Comparison of ENCODE assay signal across 8 cellular contexts in genomic region chr2:72137498-72138010, GRCh38. TPM values are rescaled to one million over a fixed set of nuclear protein-coding genes. Genes with fewer than 3 reads are reported as not detected.
DNase-seq lines count a peak whose midpoint lies in the region; ATAC-seq and TF ChIP-seq lines count a peak whose summit lies in the region.

No MANE protein-coding gene starts in this region.

- CTCF ChIA-PET in HCT116 (lab: Charles Lee) = interaction anchor here (2.0 kb wide), 1 partner anchor 214 kb away, joined by 7 read pairs; no protein-coding TSS in a partner anchor

- H3K4me3 ChIP-seq in HCT116 (replicated peaks in 1 of 2; ENCODE audit: low read depth in 1 of 2, low read length in 2 of 2) = no peak overlapping the region
- peak overlapping the region; percentile 51 for H3K4me3 ChIP-seq in Loucy (ENCODE audit: low read length, poor library complexity, severe bottlenecking)
- H3K4me3 ChIP-seq in colonic mucosa = no peak overlapping the region
- no peak overlapping the region for H3K4me3 ChIP-seq in mesendoderm (ENCODE audit: low read length)

- H2BK15ac ChIP-seq in mesendoderm (replicated peaks; ENCODE audit: low read depth) = no peak overlapping the region

- H2AK5ac ChIP-seq in mesendoderm (ENCODE audit: low read length) = no peak overlapping the region

- H3K9me2 ChIP-seq in HCT116 (ENCODE audit: insufficient read depth) = no peaks in the 10 kb centered on the region
- no peaks in the 10 kb centered on the region for H3K9me2 ChIP-seq in Loucy (replicated peaks; ENCODE audit: low read depth, low read length)

- TF ChIP-seq CTCF in HCT116 (IDR thresholded peaks at IDR 0.05 in 2 of 3, conservative IDR thresholded peaks at IDR 0.05 in 1 of 3; ENCODE audit: borderline replicate concordance in 1 of 3, insufficient read depth in 1 of 3, low read depth in 2 of 3, low read length in 2 of 3) = peak; percentile 96 to 98 (median 98)
- peak; percentile 84 for TF ChIP-seq CTCF in Loucy (conservative IDR thresholded peaks at IDR 0.05; ENCODE audit: low read length)
- peak; percentile 92 for TF ChIP-seq CTCF in colonic mucosa (IDR thresholded peaks at IDR 0.05)

- DNase-seq in NCI-H2196 (lab: John Stamatoyannopoulos, UW; ENCODE audit: unreplicated experiment) (peak; percentile 12), NCI-H2196 treated with DMSO at 0.1 percent for 48 hours (lab: John Stamatoyannopoulos, UW; ENCODE audit: unreplicated experiment) (no peak), HCT116 (ENCODE audit: low read depth, low spot score) (no peak), colonic mucosa (peak; percentile 82), mesendoderm (peak; percentile 65)
- DNase-seq in activated CD4-positive, alpha-beta T cell treated with anti-CD3 and anti-CD28 coated beads for 4 hours = peak; percentile 35 to 56
- peak; percentile 28 to 32 for DNase-seq in stimulated activated CD8-positive, alpha-beta memory T cell treated with anti-CD3 and anti-CD28 coated beads, Interleukin-7, amount 100 ng/mL, for 48 hours (ENCODE audit: extremely low read depth in 1 of 2, low read depth in 1 of 2)

- no peak for TF ChIP-seq POLR2A in HCT116 (IDR thresholded peaks at IDR 0.05; ENCODE audit: borderline replicate concordance, extremely low read depth, insufficient read depth, insufficient read length)

- no peak overlapping the region for H3K27ac ChIP-seq in HCT116 (ENCODE audit: low read depth, low read length)
- no peak overlapping the region for H3K27ac ChIP-seq in colonic mucosa
- no peak overlapping the region for H3K27ac ChIP-seq in mesendoderm (ENCODE audit: low read depth, low read length)

- intact Hi-C loops in HCT116 (cut with micrococcal nuclease) = no loop called here
- intact Hi-C loops in colonic mucosa (cut with DNase I) = loop anchor here (5.0 kb wide), 1 partner anchor 590 kb away; no protein-coding TSS in a partner anchor

- peak overlapping the region; percentile 3 for H3K23ac ChIP-seq in mesendoderm (ENCODE audit: low read length)

- H3F3A ChIP-seq in Loucy (ENCODE audit: low read depth) = no peaks in the 10 kb centered on the region

- H4K20me1 ChIP-seq in HCT116 (ENCODE audit: insufficient read depth) (no peaks in the 10 kb centered on the region), Loucy (ENCODE audit: insufficient read depth, low read length, poor library complexity, severe bottlenecking) (no peaks in the 10 kb centered on the region)

- WGBS in mesendoderm (ENCODE audit: extremely low coverage, insufficient coverage, low lambda C conversion rate) = no CpG with 5 or more reads among the region's 10 CpGs

- BruUV-seq in HCT116 (replicated peaks; lab: Mats Ljungman, UMichigan) = no TSS peak

- H3K36me3 ChIP-seq in HCT116 (ENCODE audit: control insufficient read depth in 1 of 2, insufficient read depth in 2 of 2, low read length in 2 of 2) = no peaks in the 10 kb centered on the region; a peak in 1 of 4 replicates
- H3K36me3 ChIP-seq in Loucy (ENCODE audit: insufficient read depth, low read length) = no peaks in the 10 kb centered on the region
- H3K36me3 ChIP-seq in colonic mucosa = no peaks in the 10 kb centered on the region
- no peaks in the 10 kb centered on the region for H3K36me3 ChIP-seq in mesendoderm (ENCODE audit: control insufficient read depth, insufficient read depth, low read length)

- H2BK5ac ChIP-seq in mesendoderm (ENCODE audit: low read length) = no peak overlapping the region

- H2BK120ac ChIP-seq in mesendoderm (ENCODE audit: low read depth, low read length) = no peak overlapping the region

- H3K9ac ChIP-seq in HCT116 (ENCODE audit: low read length) (no peak overlapping the region), Loucy (ENCODE audit: low read depth, low read length, poor library complexity, severe bottlenecking) (peak overlapping the region; percentile 56), colonic mucosa (ENCODE audit: low read depth in 2 of 2, low read length in 2 of 2) (no peak overlapping the region), mesendoderm (ENCODE audit: low read length) (no peak overlapping the region)

- TF ChIP-seq RAD21 in HCT116 (IDR thresholded peaks at IDR 0.05; ENCODE audit: low read depth) = peak; percentile 74

- peak; percentile 95 for ATAC-seq in HCT116

- H3K56ac ChIP-seq in mesendoderm (ENCODE audit: low read length) = no peak overlapping the region

- H4K8ac ChIP-seq in mesendoderm (ENCODE audit: low read depth, low read length) = no peak overlapping the region

- RAD21 ChIA-PET in HCT116 (lab: Charles Lee; ENCODE audit: low non-redundant PET in 1 of 2, low total read pairs in 2 of 2, uncharacterized antibody in 2 of 2, unreplicated experiment in 2 of 2) = no interaction called here

- H3K4me1 ChIP-seq in HCT116 (ENCODE audit: control insufficient read depth in 1 of 2, insufficient read depth in 2 of 2, low read length in 2 of 2) (peaks cover 6 to 13% of the 10 kb centered on the region in 2 experiments; a peak in 2 of 4 replicates), Loucy (ENCODE audit: insufficient read depth, low read length, poor library complexity, severe bottlenecking) (no peaks in the 10 kb centered on the region), colonic mucosa (no peaks in the 10 kb centered on the region), mesendoderm (ENCODE audit: control insufficient read depth, low read depth, low read length) (no peaks in the 10 kb centered on the region)

- H3K9me3 ChIP-seq in HCT116 (ENCODE audit: control insufficient read depth in 1 of 2, insufficient read depth in 1 of 2, low read depth in 1 of 2, low read length in 2 of 2) (no peaks in the 10 kb centered on the region), Loucy (ENCODE audit: insufficient read depth, low read depth, low read length) (no peaks in the 10 kb centered on the region), colonic mucosa (no peaks in the 10 kb centered on the region)

- H3K79me2 ChIP-seq in HCT116 (ENCODE audit: insufficient read depth, low read length) = no peaks in the 10 kb centered on the region
- no peaks in the 10 kb centered on the region for H3K79me2 ChIP-seq in Loucy (ENCODE audit: insufficient read depth, low read length)
- no peaks in the 10 kb centered on the region for H3K79me2 ChIP-seq in mesendoderm (ENCODE audit: control insufficient read depth, insufficient read depth, low read length)

- POLR2A ChIA-PET in HCT116 (lab: Charles Lee) = no interaction called here

- no peak overlapping the region for H4K5ac ChIP-seq in mesendoderm (ENCODE audit: low read length)

- no peak overlapping the region for H3K4ac ChIP-seq in mesendoderm (ENCODE audit: low read depth, low read length)

- peak overlapping the region; percentile 13; the same call in 1 of the 2 replicates for H3K4me2 ChIP-seq in HCT116 (ENCODE audit: low read length)
- H3K4me2 ChIP-seq in Loucy (ENCODE audit: low read depth, low read length, poor library complexity, severe bottlenecking) = peak overlapping the region; percentile 49
- H3K4me2 ChIP-seq in mesendoderm (ENCODE audit: low read length) = no peak overlapping the region

- H3K27me3 ChIP-seq in HCT116 (ENCODE audit: insufficient read depth, low read length) (no peaks in the 10 kb centered on the region), Loucy (ENCODE audit: insufficient read depth, low read length, poor library complexity, severe bottlenecking) (no peaks in the 10 kb centered on the region), colonic mucosa (no peaks in the 10 kb centered on the region), mesendoderm (ENCODE audit: insufficient read depth, low read length, poor library complexity) (peaks cover 6% of the 10 kb centered on the region)

- H3K18ac ChIP-seq in mesendoderm (ENCODE audit: low read length) = no peak overlapping the region

- no peaks in the 10 kb centered on the region for H3K79me1 ChIP-seq in mesendoderm (ENCODE audit: low read length)

- H2AFZ ChIP-seq in HCT116 (ENCODE audit: low read depth, low read length, poor library complexity, severe bottlenecking) (no peak overlapping the region), Loucy (ENCODE audit: low read length) (peak overlapping the region; percentile 48; the same call in 1 of the 2 replicates)

TF ChIP-seq in HCT116, 20 proteins besides CTCF, POLR2A, EP300 and RAD21:
- TF ChIP-seq SIN3A (IDR thresholded peaks at IDR 0.05; ENCODE audit: low read depth) (no peak), ATF3 (IDR thresholded peaks at IDR 0.05) (no peak), YY1 (IDR thresholded peaks at IDR 0.05; ENCODE audit: extremely low read depth, insufficient replicate concordance, low read depth, low read length) (peak; percentile 62)

RNA-seq across cellular contexts. Expression of gene CYP26B1, which starts 10.1 kb away (rescaled TPM):
- total RNA-seq in HCT116 (2021; ENCODE audit: unreplicated experiment) = 21.1 TPM
- 11.6 and 11.9 TPM in 2 replicates for polyA plus RNA-seq in HCT116 (2012)
- 1 to 10 TPM; 1.0 to 1.9 TPM for total RNA-seq in colonic mucosa
- 0.15 TPM for polyA plus RNA-seq in mesendoderm (2013, experiment 1 of 2)
- polyA plus RNA-seq in mesendoderm (2013, experiment 2 of 2) = 0.13 TPM

Comparison
In these comparisons a context has a peak if more than half of its experiments do, and no peak if none do; other contexts are left out.
1. DNase-seq: peak in NCI-H2196 (single experiment), activated CD4-positive, alpha-beta T cell treated with anti-CD3 and anti-CD28 coated beads for 4 hours (2 of 2), colonic mucosa (single experiment), mesendoderm (single experiment) and stimulated activated CD8-positive, alpha-beta memory T cell treated with anti-CD3 and anti-CD28 coated beads, Interleukin-7, amount 100 ng/mL, for 48 hours (2 of 2); none in NCI-H2196 treated with DMSO at 0.1 percent for 48 hours (single experiment) and HCT116 (single experiment).
2. Peak in every context shown above with its lines, with median percentiles within 50 percentile points of each other: CTCF ChIP-seq.